9 cellular contexts compared by ENCODE assay signal in the genomic region with DNA sequence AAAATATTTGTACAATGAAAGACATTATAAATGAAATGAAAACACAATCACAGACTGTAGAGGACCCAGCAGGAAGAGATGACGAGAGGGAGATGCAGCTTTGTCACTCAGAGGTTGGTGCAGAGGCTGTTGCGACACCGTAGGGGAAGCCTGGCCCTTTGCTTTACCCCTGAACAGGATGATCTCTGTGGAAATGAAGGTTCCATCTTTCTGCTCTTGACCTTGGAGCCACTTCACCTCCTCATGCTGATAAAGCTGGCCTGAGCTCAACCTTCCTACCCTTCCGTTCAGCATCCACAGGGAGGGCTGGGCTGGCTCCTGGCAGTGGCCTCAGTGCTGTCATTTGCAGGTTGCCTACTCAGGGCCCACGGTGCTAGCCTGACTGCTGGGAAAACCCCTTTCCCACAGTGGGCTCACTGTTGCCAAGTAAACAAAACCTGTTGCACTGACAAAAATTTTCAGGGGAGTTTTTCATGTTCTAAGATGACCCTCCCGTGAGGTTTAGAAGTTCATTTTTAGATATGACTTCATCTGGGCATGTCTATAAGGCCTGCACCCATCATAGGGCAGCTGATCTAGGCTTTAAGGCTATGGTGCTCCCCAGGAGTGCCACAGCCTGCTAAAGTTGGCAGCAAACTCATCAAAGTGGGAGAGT. TPM values are rescaled to one million over a fixed set of nuclear protein-coding genes. Genes with fewer than 3 reads are reported as not detected.
A peak's percentile ranks its signal among the peaks of the same experiment; 100 is the strongest.
DNase-seq lines count a peak whose midpoint lies in the region; ATAC-seq, FAIRE-seq and TF ChIP-seq lines count a peak whose summit lies in the region.
"Had no signal": no experiment of that assay in that cellular context is flagged by ENCODE, and none has a peak within 500 bp of the region (broad histone marks: within the 10 kb centered on the region; RNA-seq: fewer than 3 reads in every experiment).

No MANE protein-coding gene starts in this region.

- H2AFZ ChIP-seq in osteoblast (ENCODE audit: low read length), result no peak overlapping the region

- H3K79me2 ChIP-seq in osteoblast (ENCODE audit: insufficient read depth, low read length), result no peaks in the 10 kb centered on the region

- no peaks in the 10 kb centered on the region for H4K20me1 ChIP-seq in BLaER1
- no peaks in the 10 kb centered on the region for H4K20me1 ChIP-seq in osteoblast (ENCODE audit: insufficient read depth, low read length)

- DNase-seq in GM19239 (ENCODE audit: insufficient read length, low spot score) (no peak), osteoblast (ENCODE audit: insufficient read length, low spot score, missing footprints) (no peak), NCI-H1092 (lab: John Stamatoyannopoulos, UW) (no peak), DMS114 treated with DMSO at 0.1 percent for 48 hours (lab: John Stamatoyannopoulos, UW; ENCODE audit: unreplicated experiment) (no peak)
- DNase-seq in activated CD4-positive, alpha-beta T cell treated with anti-CD3 and anti-CD28 coated beads, Interleukin-2, amount 50 U/mL, for 4 hours, result peak; percentile 18 to 20
- no peak for DNase-seq in naive thymus-derived CD8-positive, alpha-beta T cell

- no peaks in the 10 kb centered on the region for H3K36me3 ChIP-seq in BLaER1
- no peaks in the 10 kb centered on the region for H3K36me3 ChIP-seq in osteoblast (ENCODE audit: insufficient read depth, low read length)

- ATAC-seq in HG03175 (IDR thresholded peaks at IDR 0.05; ENCODE audit: unreplicated experiment), result peak; percentile 73
- peak; percentile 65 to 66 for ATAC-seq in naive thymus-derived CD8-positive, alpha-beta T cell

- peaks cover 0 to 4% (median 0%) of the 10 kb centered on the region in 9 donors for H3K9me3 Mint-ChIP-seq in naive thymus-derived CD8-positive, alpha-beta T cell

- H3K27ac ChIP-seq in BLaER1 (no peak overlapping the region), osteoblast (ENCODE audit: low read depth, low read length) (no peak overlapping the region)

- H3K4me2 ChIP-seq in BLaER1 (peak overlapping the region; percentile 9; the same call in 1 of the 2 replicates), osteoblast (ENCODE audit: insufficient read depth, low read length) (no peak overlapping the region)

- TF ChIP-seq CTCF in osteoblast (IDR thresholded peaks at IDR 0.05; ENCODE audit: extremely low read depth, low read depth, low read length), result no peak

- H3K9ac ChIP-seq in BLaER1, result no peak overlapping the region

- H3K4me3 ChIP-seq in BLaER1 (no peak overlapping the region), osteoblast (ENCODE audit: insufficient read depth, low read length) (no peak overlapping the region)

- peaks cover 2 to 18% (median 4%) of the 10 kb centered on the region in 4 donors for H3K4me1 Mint-ChIP-seq in naive thymus-derived CD8-positive, alpha-beta T cell

- 0 out of 2 replicates have a peak, but pooled peaks cover 3% of the 10 kb centered on the region for H3K9me3 ChIP-seq in BLaER1
- no peaks in the 10 kb centered on the region for H3K9me3 ChIP-seq in osteoblast (ENCODE audit: low read depth, low read length)

- H3K36me3 Mint-ChIP-seq in naive thymus-derived CD8-positive, alpha-beta T cell, result no peaks in the 10 kb centered on the region

- POLR2A ChIA-PET in naive thymus-derived CD8-positive, alpha-beta T cell (lab: Charles Lee), result no interaction called here

- peak; percentile 90 for FAIRE-seq in GM19239 (lab: Jason Lieb, UNC)

- peak overlapping the region in 3 of 10 donors; percentile 22 to 68 (median 61) for H3K27ac Mint-ChIP-seq in naive thymus-derived CD8-positive, alpha-beta T cell

- H3K27me3 Mint-ChIP-seq in naive thymus-derived CD8-positive, alpha-beta T cell, result peaks cover 0 to 10% (median 0%) of the 10 kb centered on the region in 5 donors

- H3K27me3 ChIP-seq in BLaER1 (no peaks in the 10 kb centered on the region), osteoblast (ENCODE audit: insufficient read depth, low read length) (no peaks in the 10 kb centered on the region)

- no peak overlapping the region for H3K4me3 Mint-ChIP-seq in naive thymus-derived CD8-positive, alpha-beta T cell

- H3K4me1 ChIP-seq in BLaER1 (peaks cover 6% of the 10 kb centered on the region; the same call in 1 of the 2 replicates), osteoblast (ENCODE audit: insufficient read depth, low read length) (no peaks in the 10 kb centered on the region)

RNA-seq across cellular contexts. Expression of gene CD80, which starts 3.0 kb away (rescaled TPM):
- under 1 TPM in 1 of 2 experiments, not detected in 1; 0.16 TPM for total RNA-seq in naive thymus-derived CD8-positive, alpha-beta T cell
- not detected for polyA plus RNA-seq in naive thymus-derived CD8-positive, alpha-beta T cell
- 2.5 and 3.2 TPM in 2 replicates for total RNA-seq in osteoblast
- total RNA-seq: Daoy had no signal

RNA-seq across cellular contexts. Expression of gene ADPRH, which starts 16.9 kb away (rescaled TPM):
- total RNA-seq in naive thymus-derived CD8-positive, alpha-beta T cell, result 1 to 10 TPM; 1.5 to 2.6 TPM
- polyA plus RNA-seq in naive thymus-derived CD8-positive, alpha-beta T cell, result under 1 TPM; 0.15 to 0.57 (median 0.28) TPM
- total RNA-seq in osteoblast, result 7.2 and 8.3 TPM in 2 replicates

RNA-seq across cellular contexts. Expression of gene PLA1A, which starts 35.3 kb away (rescaled TPM):
- not detected for total RNA-seq in naive thymus-derived CD8-positive, alpha-beta T cell
- not detected for polyA plus RNA-seq in naive thymus-derived CD8-positive, alpha-beta T cell
- total RNA-seq in osteoblast, result under 0.01 and 0.36 TPM in 2 replicates
- total RNA-seq: Daoy had no signal

Comparison
In these comparisons a context has a peak if more than half of its experiments do, and no peak if none do; other contexts are left out.
1. DNase-seq: peak in activated CD4-positive, alpha-beta T cell treated with anti-CD3 and anti-CD28 coated beads, Interleukin-2, amount 50 U/mL, for 4 hours (2 of 2); none in GM19239 (single experiment), naive thymus-derived CD8-positive, alpha-beta T cell (0 of 10), osteoblast (single experiment), NCI-H1092 (single experiment) and DMS114 treated with DMSO at 0.1 percent for 48 hours (single experiment).